ENCODE assay signal across 8 cellular contexts in the genomic region with DNA sequence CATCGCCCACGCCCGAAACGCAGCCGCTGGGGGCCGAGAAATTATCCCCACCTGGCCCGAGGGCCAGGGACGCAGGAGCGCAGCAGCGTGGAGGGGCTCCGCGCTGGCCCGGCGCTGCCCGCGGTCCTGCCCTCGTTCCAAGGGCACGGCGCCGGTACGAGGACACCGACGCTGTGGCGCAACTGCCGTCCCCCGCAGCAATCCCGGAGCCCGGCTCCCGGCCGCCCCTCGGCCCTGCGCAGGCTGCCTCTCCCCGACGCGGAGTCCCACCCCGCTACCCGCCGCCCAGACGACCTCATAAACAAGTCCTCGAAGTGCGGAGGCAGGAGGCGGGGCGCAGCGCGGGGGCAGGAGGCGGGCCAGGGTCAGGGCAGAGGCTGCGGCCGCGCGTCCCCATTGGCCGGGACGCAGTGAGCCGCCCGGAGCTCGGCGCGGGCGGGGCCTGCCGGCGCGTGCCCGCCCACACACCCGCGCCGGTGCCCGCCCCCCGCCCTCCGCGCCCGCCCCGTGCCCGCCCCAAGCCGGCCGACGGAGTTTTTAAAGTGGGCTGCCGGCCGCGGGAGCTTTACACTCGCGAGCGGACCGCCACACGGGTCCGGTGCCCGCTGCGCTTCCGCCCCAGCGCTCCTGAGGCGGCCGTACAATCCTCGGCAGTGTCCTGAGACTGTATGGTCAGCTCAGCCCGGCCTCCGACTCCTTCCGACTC. TPM values are rescaled to one million over a fixed set of nuclear protein-coding genes. Genes with fewer than 3 reads are reported as not detected.
DNase-seq lines count a peak whose midpoint lies in the region; ATAC-seq and TF ChIP-seq lines count a peak whose summit lies in the region.

A gene (plus strand): TSS at position 568 of the 706 bp plus-strand sequence. CDS start 505 bp downstream, outside the sequence.

- H3K4me3 Mint-ChIP-seq in CD4-positive, alpha-beta memory T cell, result peak within 1 kb of the TSS; percentile 87 to 96 (median 92)
- peak within 1 kb of the TSS; percentile 82 for H3K4me3 Mint-ChIP-seq in stimulated activated naive CD8-positive, alpha-beta T cell treated with anti-CD3 and anti-CD28 coated beads, Interleukin-15, Interleukin-2, amounts not matched to agents 100 ng/mL and 50 ng/mL, for 24 hours

- H3K4me1 Mint-ChIP-seq in CD4-positive, alpha-beta memory T cell, result peaks cover 14 to 47% (median 24%) of the 10 kb centered on the region in 4 donors
- H3K4me1 Mint-ChIP-seq in stimulated activated naive CD8-positive, alpha-beta T cell treated with anti-CD3 and anti-CD28 coated beads, Interleukin-15, Interleukin-2, amounts not matched to agents 100 ng/mL and 50 ng/mL, for 24 hours (ENCODE audit: low read depth), result peaks cover 23% of the 10 kb centered on the region

- H3K9me3 ChIP-seq in CD4-positive, alpha-beta memory T cell (ENCODE audit: control insufficient read depth in 1 of 2, low read length in 2 of 2), result no peaks in the 10 kb centered on the region
- H3K9me3 ChIP-seq in SJCRH30 (replicated peaks), result no peaks in the 10 kb centered on the region
- no peaks in the 10 kb centered on the region for H3K9me3 ChIP-seq in neural cell (ENCODE audit: low read length)

- no peaks in the 10 kb centered on the region for H3K9me3 Mint-ChIP-seq in CD4-positive, alpha-beta memory T cell
- no peaks in the 10 kb centered on the region for H3K9me3 Mint-ChIP-seq in stimulated activated naive CD8-positive, alpha-beta T cell treated with anti-CD3 and anti-CD28 coated beads, Interleukin-15, Interleukin-2, amounts not matched to agents 100 ng/mL and 50 ng/mL, for 24 hours

- peak within 1 kb of the TSS; percentile 45 to 72 for H3K4me3 ChIP-seq in CD4-positive, alpha-beta memory T cell (ENCODE audit: low read length in 2 of 2)
- H3K4me3 ChIP-seq in SJCRH30, result peak within 1 kb of the TSS; percentile 62
- peak within 1 kb of the TSS; percentile 98 for H3K4me3 ChIP-seq in fibroblast of villous mesenchyme (ENCODE audit: low read depth, low read length)
- H3K4me3 ChIP-seq in neural cell (ENCODE audit: low read length), result peak within 1 kb of the TSS; percentile 67

- no peak for TF ChIP-seq EP300 in neural cell (conservative IDR thresholded peaks at IDR 0.05; ENCODE audit: poor library complexity, severe bottlenecking)

- TF ChIP-seq CTCF in fibroblast of villous mesenchyme (IDR thresholded peaks at IDR 0.05; ENCODE audit: insufficient read depth, low read depth, low read length), result no peak
- no peak for TF ChIP-seq CTCF in neural cell (IDR thresholded peaks at IDR 0.05; ENCODE audit: poor library complexity, severe bottlenecking)

- TF ChIP-seq RAD21 in neural cell (conservative IDR thresholded peaks at IDR 0.05), result no peak

- H3K9ac ChIP-seq in neural cell (ENCODE audit: low read length), result no peak within 1 kb of the TSS

- no peak within 1 kb of the TSS for H2AFZ ChIP-seq in neural cell (ENCODE audit: low read depth, low read length)

- POLR2A ChIA-PET in CD4-positive, alpha-beta memory T cell (lab: Charles Lee; ENCODE audit: partially characterized antibody), result interaction anchor here (1.8 kb wide), 2 partner anchors 53 to 57 kb away, joined by 5 read pairs; no protein-coding TSS in a partner anchor

- no peaks in the 10 kb centered on the region for H3K79me2 ChIP-seq in neural cell (replicated peaks; ENCODE audit: insufficient read depth, low read length)

- H3K27me3 ChIP-seq in CD4-positive, alpha-beta memory T cell (ENCODE audit: insufficient read depth, low read length), result peaks cover 21% of the 10 kb centered on the region
- H3K27me3 ChIP-seq in SJCRH30 (no peaks in the 10 kb centered on the region), neural cell (ENCODE audit: insufficient read depth, low read depth, low read length) (peaks cover 74% of the 10 kb centered on the region)

- no peaks in the 10 kb centered on the region for H3F3A ChIP-seq in neural cell (ENCODE audit: insufficient read depth, low read length, poor library complexity, severe bottlenecking)

- CTCF ChIA-PET in CD4-positive, alpha-beta memory T cell (lab: Charles Lee; ENCODE audit: partially characterized antibody), result no interaction called here

- H3K4me1 ChIP-seq in CD4-positive, alpha-beta memory T cell (ENCODE audit: insufficient read depth, low read length), result peaks cover 29% of the 10 kb centered on the region
- H3K4me1 ChIP-seq in SJCRH30, result no peaks in the 10 kb centered on the region

- H3K27ac ChIP-seq in CD4-positive, alpha-beta memory T cell (ENCODE audit: low read depth, low read length), result no peak within 1 kb of the TSS
- no peak within 1 kb of the TSS; the same call in 1 of the 2 replicates for H3K27ac ChIP-seq in SJCRH30
- no peak within 1 kb of the TSS for H3K27ac ChIP-seq in neural cell (ENCODE audit: low read length)

- peak; percentile 89 for ATAC-seq in GM19463 (IDR thresholded peaks at IDR 0.05; ENCODE audit: unreplicated experiment)

- peaks cover 0 to 3% of the 10 kb centered on the region in 2 donors for H3K36me3 Mint-ChIP-seq in CD4-positive, alpha-beta memory T cell
- H3K36me3 Mint-ChIP-seq in stimulated activated naive CD8-positive, alpha-beta T cell treated with anti-CD3 and anti-CD28 coated beads, Interleukin-15, Interleukin-2, amounts not matched to agents 100 ng/mL and 50 ng/mL, for 24 hours (ENCODE audit: low read depth), result no peaks in the 10 kb centered on the region

- H3K36me3 ChIP-seq in CD4-positive, alpha-beta memory T cell (ENCODE audit: insufficient read depth, low read length), result no peaks in the 10 kb centered on the region
- H3K36me3 ChIP-seq in SJCRH30 (no peaks in the 10 kb centered on the region), neural cell (ENCODE audit: insufficient read depth, low read length) (no peaks in the 10 kb centered on the region)

- no peaks in the 10 kb centered on the region for H3K9me2 ChIP-seq in neural cell (ENCODE audit: insufficient read depth, low read length)

- DNase-seq in CD4-positive, alpha-beta memory T cell, result peak; percentile 71 to 88 (median 75)
- peak; percentile 85 for DNase-seq in HPDE6-E6E7 (ENCODE audit: extremely low spot score)
- peak; percentile 77 to 80 for DNase-seq in SJCRH30
- peak; percentile 70 for DNase-seq in activated gamma-delta T cell treated with anti-CD3 and anti-CD28 coated beads, Interleukin-2, amount 50 U/mL, for 16 hours (ENCODE audit: low read depth)
- DNase-seq in fibroblast of villous mesenchyme (ENCODE audit: low read depth), result peak; percentile 95

- peak within 1 kb of the TSS; percentile 19 for H3K4me2 ChIP-seq in neural cell (ENCODE audit: low read length)

- intact Hi-C loops in CD4-positive, alpha-beta memory T cell (cut with micrococcal nuclease), result loop anchor here (2.0 to 10.0 kb wide), 4 partner anchors 60 to 1488 kb away; a partner anchor contains a TSS

- no peaks in the 10 kb centered on the region for H4K20me1 ChIP-seq in neural cell (ENCODE audit: insufficient read depth)

- H3K27ac Mint-ChIP-seq in CD4-positive, alpha-beta memory T cell, result peak within 1 kb of the TSS; percentile 68 to 94 (median 89)
- no peak within 1 kb of the TSS for H3K27ac Mint-ChIP-seq in stimulated activated naive CD8-positive, alpha-beta T cell treated with anti-CD3 and anti-CD28 coated beads, Interleukin-15, Interleukin-2, amounts not matched to agents 100 ng/mL and 50 ng/mL, for 24 hours

- H3K27me3 Mint-ChIP-seq in CD4-positive, alpha-beta memory T cell, result peaks cover 22 to 26% of the 10 kb centered on the region in 2 donors
- H3K27me3 Mint-ChIP-seq in stimulated activated naive CD8-positive, alpha-beta T cell treated with anti-CD3 and anti-CD28 coated beads, Interleukin-15, Interleukin-2, amounts not matched to agents 100 ng/mL and 50 ng/mL, for 24 hours, result peaks cover 62% of the 10 kb centered on the region

TF ChIP-seq in neural cell, 6 proteins besides CTCF, POLR2A, EP300 and RAD21:
- no peak for TF ChIP-seq TAF1 (IDR thresholded peaks at IDR 0.05; ENCODE audit: low read depth)
- TF ChIP-seq EZH2 (IDR thresholded peaks at IDR 0.05; ENCODE audit: borderline replicate concordance, insufficient read depth, low read length, poor library complexity, severe bottlenecking), result peak; percentile 79

RNA-seq across cellular contexts. Expression of the gene that starts here (rescaled TPM):
- 1 to 10 TPM; 2.3 to 2.7 TPM for total RNA-seq in CD4-positive, alpha-beta memory T cell
- polyA plus RNA-seq in CD4-positive, alpha-beta memory T cell, result under 1 TPM in 1 of 2 donors, not detected in 1; 0.40 TPM
- 16.5 and 17.3 TPM in 2 replicates for total RNA-seq in SJCRH30 (2014; rRNA removed; shearing (Covaris generic))
- total RNA-seq in fibroblast of villous mesenchyme, result 124 and 132 TPM in 2 replicates
- not detected in 2 replicates for polyA plus RNA-seq in neural cell
- not detected in 2 replicates for polyA minus RNA-seq in neural cell
